In the genomic region with DNA sequence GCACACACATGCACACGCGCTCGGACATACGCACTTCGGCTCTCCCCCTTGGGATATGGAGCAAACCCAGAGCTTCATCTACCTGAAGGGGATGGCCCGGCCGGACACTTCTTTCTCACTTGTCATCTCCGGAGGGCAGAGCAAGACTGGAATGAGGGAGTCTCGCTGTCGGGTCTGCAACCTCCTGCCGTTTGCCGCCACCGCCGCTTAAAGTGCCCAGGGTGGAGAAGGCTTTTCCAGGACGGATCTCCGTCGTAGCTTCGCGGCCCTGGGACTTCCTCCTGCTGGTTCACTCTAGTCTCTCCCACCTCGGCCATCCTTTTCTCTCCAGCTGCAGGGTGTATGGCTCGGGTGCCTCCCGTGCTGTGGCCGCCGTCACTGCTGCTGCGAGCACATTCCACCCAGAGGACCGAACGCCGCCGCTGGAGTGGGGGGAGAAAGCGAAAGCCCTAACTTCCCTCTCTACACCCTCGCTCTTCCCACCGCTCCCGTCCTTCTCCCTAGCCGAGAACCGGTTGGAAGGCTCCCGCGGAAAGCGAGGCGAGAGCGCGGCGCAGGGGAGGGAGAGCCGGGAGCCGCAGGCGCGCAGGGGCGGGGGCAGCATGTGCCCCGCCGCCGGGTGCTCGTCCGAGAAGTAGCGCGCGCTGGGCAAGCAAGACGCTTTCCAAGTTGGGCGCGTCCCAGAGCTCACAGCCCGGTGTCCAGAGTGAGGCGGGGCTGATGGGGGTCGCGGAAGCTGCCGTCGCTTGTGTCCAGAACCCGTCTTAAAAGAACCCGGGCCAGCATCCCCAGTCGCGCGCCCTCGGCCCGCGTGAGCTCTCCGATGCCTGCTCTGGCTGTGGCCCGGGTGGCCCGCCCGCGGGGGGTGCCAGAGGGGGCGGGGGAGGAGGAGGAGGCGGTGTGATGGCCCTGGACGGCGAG, we compare ENCODE assay signal across 8 cellular contexts. TPM values are rescaled to one million over a fixed set of nuclear protein-coding genes. Genes with fewer than 3 reads are reported as not detected.
DNase-seq lines count a peak whose midpoint lies in the region; ATAC-seq and TF ChIP-seq lines count a peak whose summit lies in the region.

Gene TRHDE (plus strand): TSS at position 630 of the 921 bp plus-strand sequence. CDS start 274 bp downstream, at position 904.

- peak; percentile 71 for DNase-seq in AG20443 (ENCODE audit: low spot score)
- DNase-seq in HEK293T (ENCODE audit: extremely low spot score): peak; percentile 67
- DNase-seq in activated T-helper 2 cell treated with anti-CD3 and anti-CD28 coated beads, Interferon-gamma antibody, Interleukin-2, Interleukin-4, amounts not matched to agents 10 μg/mL and 5 μg/mL and 100 μg/mL, durations not matched to agents 14 hours and 24 hours and 36 hours (ENCODE audit: low spot score): no peak
- peak; percentile 7 to 23 for DNase-seq in heart right ventricle
- DNase-seq in posterior cingulate gyrus: peak; percentile 25 to 93 (median 46)
- no peak for DNase-seq in activated CD8-positive, alpha-beta memory T cell treated with anti-CD3 and anti-CD28 coated beads for 24 hours

- ATAC-seq in heart right ventricle: peak; percentile 47 to 69 (median 61)
- no peak for ATAC-seq in HG02981 (IDR thresholded peaks at IDR 0.05; ENCODE audit: unreplicated experiment)
- ATAC-seq in HG03135 (IDR thresholded peaks at IDR 0.05; ENCODE audit: unreplicated experiment): no peak

- H3K36me3 ChIP-seq in heart right ventricle: no peaks in the 10 kb centered on the region

- H3K27me3 ChIP-seq in heart right ventricle: peaks cover 14 to 90% (median 74%) of the 10 kb centered on the region in 7 donors

- H3K4me3 ChIP-seq in heart right ventricle: peak within 1 kb of the TSS; percentile 25 to 60 (median 50)

- peak within 1 kb of the TSS in 2 of 10 donors; percentile 18 to 49 for H3K27ac ChIP-seq in heart right ventricle

- no peaks in the 10 kb centered on the region for H3K9me3 Mint-ChIP-seq in activated T-helper 2 cell treated with anti-CD3 and anti-CD28 coated beads, Interferon-gamma antibody, Interleukin-2, Interleukin-4, amounts not matched to agents 10 μg/mL and 5 μg/mL and 100 μg/mL, durations not matched to agents 14 hours and 24 hours and 36 hours

- no peaks in the 10 kb centered on the region for H3K36me3 Mint-ChIP-seq in activated T-helper 2 cell treated with anti-CD3 and anti-CD28 coated beads, Interferon-gamma antibody, Interleukin-2, Interleukin-4, amounts not matched to agents 10 μg/mL and 5 μg/mL and 100 μg/mL, durations not matched to agents 14 hours and 24 hours and 36 hours (ENCODE audit: low read depth)

- POLR2A ChIA-PET in HEK293T (lab: Yijun Ruan, JAX): interaction anchor here (1.0 to 2.0 kb wide), 5 partner anchors 12 to 255 kb away, joined by 3 to 6 read pairs (median 4); no protein-coding TSS in a partner anchor

- intact Hi-C loops in activated T-helper 2 cell treated with anti-CD3 and anti-CD28 coated beads, Interferon-gamma antibody, Interleukin-2, Interleukin-4, amounts not matched to agents 10 μg/mL and 5 μg/mL and 100 μg/mL, durations not matched to agents 14 hours and 24 hours and 36 hours (cut with micrococcal nuclease): no loop called here
- intact Hi-C loops in heart right ventricle (cut with DNase I): no loop called here
- intact Hi-C loops in posterior cingulate gyrus (cut with DNase I): no loop called here

- peaks cover 0 to 25% (median 13%) of the 10 kb centered on the region in 9 donors for H3K4me1 ChIP-seq in heart right ventricle

- 1% methylated on average over 78 to 80 of the region's 81 CpGs for WGBS in heart right ventricle, 2 donors

- peaks cover 53% of the 10 kb centered on the region for H3K27me3 Mint-ChIP-seq in activated T-helper 2 cell treated with anti-CD3 and anti-CD28 coated beads, Interferon-gamma antibody, Interleukin-2, Interleukin-4, amounts not matched to agents 10 μg/mL and 5 μg/mL and 100 μg/mL, durations not matched to agents 14 hours and 24 hours and 36 hours (ENCODE audit: low read depth)

- H3K4me3 Mint-ChIP-seq in activated T-helper 2 cell treated with anti-CD3 and anti-CD28 coated beads, Interferon-gamma antibody, Interleukin-2, Interleukin-4, amounts not matched to agents 10 μg/mL and 5 μg/mL and 100 μg/mL, durations not matched to agents 14 hours and 24 hours and 36 hours (ENCODE audit: low read depth): peak within 1 kb of the TSS; percentile 39

- CTCF ChIA-PET in HEK293T (lab: Yijun Ruan, JAX): interaction anchor here (0.6 to 1.1 kb wide), 2 partner anchors 10 to 1242 kb away, joined by 3 read pairs; no protein-coding TSS in a partner anchor

- no peaks in the 10 kb centered on the region for H3K9me3 ChIP-seq in heart right ventricle

- TF ChIP-seq CTCF in heart right ventricle (IDR thresholded peaks at IDR 0.05): no peak

- H3K27ac Mint-ChIP-seq in activated T-helper 2 cell treated with anti-CD3 and anti-CD28 coated beads, Interferon-gamma antibody, Interleukin-2, Interleukin-4, amounts not matched to agents 10 μg/mL and 5 μg/mL and 100 μg/mL, durations not matched to agents 14 hours and 24 hours and 36 hours: no peak within 1 kb of the TSS

- no peaks in the 10 kb centered on the region for H3K4me1 Mint-ChIP-seq in activated T-helper 2 cell treated with anti-CD3 and anti-CD28 coated beads, Interferon-gamma antibody, Interleukin-2, Interleukin-4, amounts not matched to agents 10 μg/mL and 5 μg/mL and 100 μg/mL, durations not matched to agents 14 hours and 24 hours and 36 hours (ENCODE audit: low read depth)

TF ChIP-seq in HEK293T, 16 proteins besides CTCF, POLR2A, EP300 and RAD21:
- peak; percentile 79 for TF ChIP-seq L3MBTL2 (conservative IDR thresholded peaks at IDR 0.05)
- TF ChIP-seq ARNT (IDR thresholded peaks at IDR 0.05): no peak

RNA-seq across cellular contexts. Expression of gene TRHDE, which starts in this region (rescaled TPM):
- not detected in 2 replicates for total RNA-seq in activated T-helper 2 cell treated with anti-CD3 and anti-CD28 coated beads, Interferon-gamma antibody, Interleukin-2, Interleukin-4, amounts not matched to agents 10 μg/mL and 5 μg/mL and 100 μg/mL, durations not matched to agents 14 hours and 24 hours and 36 hours
- under 1 TPM; 0.12 to 0.97 (median 0.51) TPM for total RNA-seq in heart right ventricle
- polyA plus RNA-seq in heart right ventricle: under 1 TPM; 0.10 to 0.15 TPM

Comparison
In these comparisons a context has a peak if more than half of its experiments do, and no peak if none do; other contexts are left out.
1. Peak in DNase-seq, ATAC-seq and H3K4me3 ChIP-seq in heart right ventricle; RNA of the gene not detected or under 1 TPM.
2. DNase-seq: peak in AG20443 (single experiment), HEK293T (single experiment) and posterior cingulate gyrus (10 of 10); none in activated T-helper 2 cell treated with anti-CD3 and anti-CD28 coated beads, Interferon-gamma antibody, Interleukin-2, Interleukin-4, amounts not matched to agents 10 μg/mL and 5 μg/mL and 100 μg/mL, durations not matched to agents 14 hours and 24 hours and 36 hours (single experiment) and activated CD8-positive, alpha-beta memory T cell treated with anti-CD3 and anti-CD28 coated beads for 24 hours (single experiment).